Comparison of ENCODE assay signal across 1 cellular context in the genomic region with DNA sequence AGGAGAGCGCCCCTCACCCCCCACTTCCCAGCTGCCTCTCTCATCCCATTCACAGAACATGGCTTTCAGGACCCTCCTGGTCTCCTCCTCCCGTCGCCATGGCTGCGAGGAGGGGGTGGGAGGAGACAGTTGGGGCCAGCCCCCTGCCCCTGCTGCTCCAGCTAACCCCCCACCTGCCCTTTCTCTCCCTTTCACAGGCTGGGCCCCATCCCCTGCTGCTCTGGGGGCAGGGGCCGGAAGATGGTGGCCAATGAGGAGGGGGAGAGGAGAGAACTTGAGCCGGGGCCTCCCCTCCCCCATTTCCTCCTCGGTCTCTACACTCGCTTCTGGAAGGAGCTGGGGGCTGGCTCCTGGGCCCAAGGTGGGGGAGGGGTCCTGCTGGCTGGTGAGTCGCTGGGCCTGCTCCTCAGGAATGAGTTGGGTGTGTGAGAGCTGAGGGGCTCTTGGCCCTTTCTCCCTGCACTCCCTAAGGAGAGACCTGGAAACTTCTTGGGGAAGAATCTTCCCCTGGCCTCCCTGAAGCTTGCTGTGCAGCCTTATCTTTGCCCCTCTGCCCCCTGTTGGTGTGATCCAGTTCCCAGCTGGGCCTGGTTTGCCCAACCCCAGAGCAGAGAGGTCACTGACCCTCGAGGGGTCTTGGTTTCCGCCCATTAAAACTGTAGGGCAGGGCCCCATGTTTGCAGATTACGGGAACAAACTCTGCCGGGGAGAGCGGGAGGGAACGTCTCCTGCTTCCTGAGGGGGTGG.
TF ChIP-seq lines count a peak whose summit lies in the region.

No MANE protein-coding gene starts in this region.

TF ChIP-seq in endothelial cell of umbilical vein, 7 proteins besides CTCF, POLR2A, EP300 and RAD21 (continued from another document):
- TF ChIP-seq JUN (IDR thresholded peaks at IDR 0.05; ENCODE audit: borderline replicate concordance, insufficient read depth, insufficient read length, low read depth): no peak
- no peak for TF ChIP-seq MAX (IDR thresholded peaks at IDR 0.05; ENCODE audit: insufficient read depth, insufficient read length)
- TF ChIP-seq GATA2 (IDR thresholded peaks at IDR 0.05; ENCODE audit: insufficient read depth, insufficient read length, low read depth, low read length): no peak
- TF ChIP-seq EZH2 (IDR thresholded peaks at IDR 0.05; ENCODE audit: borderline replicate concordance, low read depth, low read length, severe bottlenecking): no peak
- TF ChIP-seq MYC (IDR thresholded peaks at IDR 0.05; ENCODE audit: low read depth, low read length): no peak
TF ChIP-seq in endothelial cell of umbilical vein: peak in this region for 0.
